Comparison of ENCODE assay signal across 1 cellular context in genomic region chr6:70303034-70303525, GRCh38.
TF ChIP-seq lines count a peak whose summit lies in the region.

COL9A1 (minus strand) TSS chr6:70303084; CDS start chr6:70302924, 160 bp downstream.

TF ChIP-seq in K562, 482 proteins besides CTCF, POLR2A, EP300 and RAD21 (continued from another document):
- TF ChIP-seq SFPQ (IDR thresholded peaks at IDR 0.05; ENCODE audit: low read depth, low read length): no peak
